17 cellular contexts compared by ENCODE assay signal in genomic region chr15:94252223-94252766, GRCh38. TPM values are rescaled to one million over a fixed set of nuclear protein-coding genes. Genes with fewer than 3 reads are reported as not detected.
DNase-seq lines count a peak whose midpoint lies in the region; ATAC-seq, FAIRE-seq and TF ChIP-seq lines count a peak whose summit lies in the region.
"Had no signal": no experiment of that assay in that cellular context is flagged by ENCODE, and none has a peak within 500 bp of the region (broad histone marks: within the 10 kb centered on the region; RNA-seq: fewer than 3 reads in every experiment).

No MANE protein-coding gene starts in this region.

- no peak overlapping the region for H3K9ac ChIP-seq in HepG2 (ENCODE audit: insufficient read depth, low read depth, low read length)
- H3K9ac ChIP-seq: BLaER1 treated with 17β-estradiol and CSF1 and Interleukin-3, amounts not matched to agents 10 nM and 100 nM had no signal

- H3K9me3 ChIP-seq in HepG2 (ENCODE audit: low read length) (peaks cover 10% of the 10 kb centered on the region; the same call in 1 of the 2 replicates), right lobe of liver (no peaks in the 10 kb centered on the region), upper lobe of right lung (no peaks in the 10 kb centered on the region)

- CTCF ChIA-PET in HepG2 (lab: Yijun Ruan, JAX; ENCODE audit: low intra/inter-chr PET ratio, low total read pairs): no interaction called here

- TF ChIP-seq RAD21 in HepG2 (CRISPR knock-in tag; IDR thresholded peaks at IDR 0.05): no peak

- peaks cover 98% of the 10 kb centered on the region for H3K4me1 ChIP-seq in HepG2 (ENCODE audit: insufficient read depth, low read length)
- H3K4me1 ChIP-seq in right lobe of liver: peaks cover 0 to 2% (median 0%) of the 10 kb centered on the region in 4 donors
- H3K4me1 ChIP-seq in upper lobe of right lung: peaks cover 4% of the 10 kb centered on the region
- H3K4me1 ChIP-seq: A549 had no signal

- no peak overlapping the region for H2AFZ ChIP-seq in HepG2 (ENCODE audit: low read length)

- TF ChIP-seq EP300 in HepG2 (IDR thresholded peaks at IDR 0.05; ENCODE audit: low read depth in 2 of 2, low read length in 2 of 2) (no peak), HepG2 (CRISPR knock-in tag; IDR thresholded peaks at IDR 0.05; ENCODE audit: borderline replicate concordance) (no peak)

- no TSS peak for BruUV-seq in HepG2 (replicated peaks; lab: Mats Ljungman, UMichigan)

- ATAC-seq in HepG2: no peak
- ATAC-seq in right lobe of liver: no peak
- no peak for ATAC-seq in upper lobe of right lung
- ATAC-seq: A549; CD8-positive, alpha-beta T cell had no signal

- peak overlapping the region; percentile 29 for H3K27ac ChIP-seq in HepG2 (ENCODE audit: extremely low read length, insufficient read depth, low read length)
- H3K27ac ChIP-seq in right lobe of liver: no peak overlapping the region
- H3K27ac ChIP-seq in VCaP: peak overlapping the region; percentile 93
- H3K27ac ChIP-seq in upper lobe of right lung: no peak overlapping the region
- H3K27ac ChIP-seq: A549; BLaER1 treated with 17β-estradiol and CSF1 and Interleukin-3, amounts not matched to agents 10 nM and 100 nM had no signal

- TF ChIP-seq CTCF in HepG2 (CRISPR knock-in tag; IDR thresholded peaks at IDR 0.05) (no peak), right lobe of liver (IDR thresholded peaks at IDR 0.05) (no peak), VCaP (conservative IDR thresholded peaks at IDR 0.05) (no peak), upper lobe of right lung (IDR thresholded peaks at IDR 0.05) (no peak)

- H3K36me3 ChIP-seq in HepG2 (replicated peaks in 1 of 2; ENCODE audit: control insufficient read depth in 1 of 2, insufficient read depth in 2 of 2, low read length in 2 of 2): no peaks in the 10 kb centered on the region
- no peaks in the 10 kb centered on the region for H3K36me3 ChIP-seq in right lobe of liver
- H3K36me3 ChIP-seq in upper lobe of right lung: no peaks in the 10 kb centered on the region

- WGBS in HepG2 (ENCODE audit: low lambda C conversion rate): 88% methylated on average over 1 of the region's 1 CpG
- WGBS in right lobe of liver (ENCODE audit: insufficient coverage, low coverage, low lambda C conversion rate, missing lambda C conversion rate): 44% methylated on average over 1 of the region's 1 CpG

- DNase-seq in HepG2 (ENCODE audit: low spot score) (no peak), right lobe of liver (no peak), NCI-H187 treated with DMSO at 0.1 percent for 48 hours (lab: John Stamatoyannopoulos, UW) (no peak), upper lobe of right lung (no peak)
- no peak for DNase-seq in stimulated activated naive CD4-positive, alpha-beta T cell treated with Interleukin-2 at 50 U/mL for 16 hours (lab: John Stamatoyannopoulos, UW)
- DNase-seq: Calu3; CD8-positive, alpha-beta T cell; EL; NCI-H1105; NCI-H2081 treated with DMSO at 0.1 percent for 48 hours; NCI-H510A; NCI-H774 had no signal

- H3K4me2 ChIP-seq in HepG2 (ENCODE audit: low read depth, low read length): no peak overlapping the region; the same call in 1 of the 2 replicates
- H3K4me2 ChIP-seq: A549 had no signal

- POLR2A ChIA-PET in HepG2 (lab: Yijun Ruan, JAX): no interaction called here

- TF ChIP-seq POLR2A in HepG2 (IDR thresholded peaks at IDR 0.05; ENCODE audit: insufficient read depth in 1 of 2, low read depth in 2 of 2, low read length in 2 of 2): no peak
- no peak for TF ChIP-seq POLR2A in right lobe of liver (IDR thresholded peaks at IDR 0.05)

- FAIRE-seq in HepG2 (lab: Jason Lieb, UNC) (no peak), islet of Langerhans (lab: Jason Lieb, UNC) (peak; percentile 71)
- FAIRE-seq: A549, H54 had no signal

- H4K20me1 ChIP-seq in HepG2 (ENCODE audit: insufficient read depth, low read length): no peaks in the 10 kb centered on the region

- no peak overlapping the region for H3K4me3 ChIP-seq in HepG2 (replicated peaks in 1 of 3; ENCODE audit: insufficient read depth in 1 of 3, low read depth in 2 of 3, low read length in 3 of 3)
- no peak overlapping the region for H3K4me3 ChIP-seq in right lobe of liver
- no peak overlapping the region for H3K4me3 ChIP-seq in upper lobe of right lung
- H3K4me3 ChIP-seq: A549; BLaER1 treated with 17β-estradiol and CSF1 and Interleukin-3, amounts not matched to agents 10 nM and 100 nM had no signal

- in situ Hi-C loops in HepG2 (cut with HindIII; ENCODE audit: extremely low pct_ligation_motif_present, low pct_unique_long_range_greater_than_20kb): no loop called here

- H3K27me3 ChIP-seq in HepG2 (ENCODE audit: control insufficient read depth in 1 of 2, insufficient read depth in 2 of 2, low read length in 2 of 2) (no peaks in the 10 kb centered on the region), right lobe of liver (no peaks in the 10 kb centered on the region), upper lobe of right lung (no peaks in the 10 kb centered on the region)

- intact Hi-C loops in HepG2 (cut with micrococcal nuclease; ENCODE audit: unreplicated experiment): no loop called here
- intact Hi-C loops in right lobe of liver (cut with DNase I): no loop called here
- intact Hi-C loops in upper lobe of right lung (cut with DNase I): no loop called here

- H3K79me2 ChIP-seq in HepG2 (ENCODE audit: insufficient read depth, low read length): peaks cover 13% of the 10 kb centered on the region

TF ChIP-seq in HepG2, 621 proteins besides CTCF, POLR2A, EP300 and RAD21:
- TF ChIP-seq PPARG (CRISPR knock-in tag; conservative IDR thresholded peaks at IDR 0.05): no peak
- TF ChIP-seq ZNF7 (CRISPR knock-in tag; IDR thresholded peaks at IDR 0.05): peak; percentile 28; the same call in 1 of the 2 replicates

RNA-seq across cellular contexts. Expression of gene MCTP2, which starts 20.9 kb away (rescaled TPM):
- total RNA-seq in HepG2 (2016; rRNA removed; fragmentation: Illumina TruSeq; extraction: Trizol): 2.7 and 5.1 TPM in 2 replicates
- total RNA-seq in HepG2 (2016; cell fraction: cytosol; rRNA removed; fragmentation: Illumina TruSeq; extraction: Trizol; ENCODE audit: low read depth): 16.9 and 19.1 TPM in 2 replicates
- 3.2 and 5.9 TPM in 2 replicates for total RNA-seq in HepG2 (2016; cell fraction: insoluble cytoplasmic fraction; rRNA removed; fragmentation: Illumina TruSeq; extraction: Trizol)
- 4.6 and 5.4 TPM in 2 replicates for total RNA-seq in HepG2 (2016; cell fraction: membrane; rRNA removed; fragmentation: Illumina TruSeq; extraction: Trizol)
- 13.1 and 13.3 TPM in 2 replicates for total RNA-seq in HepG2 (2016; cell fraction: nucleus; rRNA removed; fragmentation: Illumina TruSeq; extraction: Trizol)
- 8.5 and 8.6 TPM in 2 replicates for polyA plus RNA-seq in HepG2 (2011; rRNA removed)
- 6.4 and 7.5 TPM in 2 replicates for polyA plus RNA-seq in HepG2 (2011; cell fraction: cytosol; rRNA removed)
- 15.5 and 17.5 TPM in 2 replicates for polyA plus RNA-seq in HepG2 (2011; cell fraction: nucleus; rRNA removed)
- 2.3 and 2.5 TPM in 2 replicates for polyA plus RNA-seq in HepG2 (2012)
- polyA plus RNA-seq in HepG2 (2016; cell fraction: cytosol; fragmentation: Illumina TruSeq; extraction: Trizol; ENCODE audit: low read depth): 0.10 and 0.17 TPM in 2 replicates
- 2.3 and 2.5 TPM in 2 replicates for polyA plus RNA-seq in HepG2 (2016; cell fraction: insoluble cytoplasmic fraction; fragmentation: Illumina TruSeq; extraction: Trizol; ENCODE audit: low read depth)
- 0.20 and 0.23 TPM in 2 replicates for polyA plus RNA-seq in HepG2 (2016; cell fraction: membrane; fragmentation: Illumina TruSeq; extraction: Trizol; ENCODE audit: low read depth)
- 3.1 and 5.2 TPM in 2 replicates for polyA plus RNA-seq in HepG2 (2016; cell fraction: nucleus; fragmentation: Illumina TruSeq; extraction: Trizol; ENCODE audit: insufficient read depth, low read depth)
- polyA minus RNA-seq in HepG2 (2011; rRNA and poly(A)+ RNA removed; ENCODE audit: low replicate concordance): 12.2 and 23.0 TPM in 2 replicates
- polyA minus RNA-seq in HepG2 (2011; cell fraction: cytosol; rRNA and poly(A)+ RNA removed): 6.9 and 7.4 TPM in 2 replicates
- 38.0 and 39.8 TPM in 2 replicates for polyA minus RNA-seq in HepG2 (2011; cell fraction: nucleus; rRNA and poly(A)+ RNA removed)
- 1 to 10 TPM; 1.8 to 5.3 (median 2.9) TPM for total RNA-seq in right lobe of liver
- total RNA-seq in upper lobe of right lung: 35.3 TPM
- polyA plus RNA-seq: A549 had no signal

Comparison
In these comparisons a context has a peak if more than half of its experiments do, and no peak if none do; other contexts are left out.
1. H3K27ac ChIP-seq: peak in HepG2 (single experiment) and VCaP (single experiment); none in right lobe of liver (0 of 3) and upper lobe of right lung (single experiment).